ENCODE assay signal across 28 cellular contexts in genomic region chr1:239306426-239306825, GRCh38.
"Had no signal": no experiment of that assay in that cellular context is flagged by ENCODE, and none has a peak within 500 bp of the region (broad histone marks: within the 10 kb centered on the region; RNA-seq: fewer than 3 reads in every experiment).

No MANE protein-coding gene starts in this region.

- H3K27ac ChIP-seq: brain microvascular endothelial cell, KMS-11, Peyer's patch, SJSA1, WERI-Rb-1 had no signal

- DNase-seq: activated CD4-positive, alpha-beta T cell treated with anti-CD3 and anti-CD28 coated beads for 1 hour; activated CD4-positive, alpha-beta T cell treated with anti-CD3 and anti-CD28 coated beads for 48 hours; activated CD4-positive, CD25-positive, alpha-beta regulatory T cell; activated CD8-positive, alpha-beta T cell treated with anti-CD3 and anti-CD28 coated beads for 36 hours; activated effector memory CD4-positive, alpha-beta T cell treated with anti-CD3 and anti-CD28 coated beads, Interleukin-2, amount 50 U/mL, for 16 hours; activated naive CD4-positive, alpha-beta T cell; activated naive CD4-positive, alpha-beta T cell treated with anti-CD3 and anti-CD28 coated beads, Interleukin-2, amount 50 U/mL, for 16 hours; activated naive CD8-positive, alpha-beta T cell treated with anti-CD3 and anti-CD28 coated beads for 36 hours; activated T-cell treated with anti-CD3 and anti-CD28 coated beads, Interleukin-2, amount 50 U/mL, for 1 hour; activated T-cell treated with anti-CD3 and anti-CD28 coated beads, Interleukin-2, amount 50 U/mL, for 72 hours; amniotic stem cell; aorta; brain microvascular endothelial cell; central memory CD4-positive, alpha-beta T cell; NCI-H187 treated with DMSO at 0.1 percent for 48 hours; NCI-H2171 treated with DMSO at 0.1 percent for 48 hours; NCI-H2227 treated with DMSO at 0.1 percent for 48 hours; NCI-H446; NCI-H524 treated with DMSO at 0.1 percent for 48 hours; NCI-H774; Peyer's patch; RPMI8226; SHP77 treated with DMSO at 0.1 percent for 48 hours; T1000; WERI-Rb-1 had no signal

- H3K4me3 ChIP-seq: Peyer's patch, SJSA1 had no signal

- ATAC-seq: activated CD8-positive, alpha-beta T cell treated with anti-CD3 and anti-CD28 coated beads for 36 hours; activated T-cell treated with anti-CD3 and anti-CD28 coated beads, Interleukin-2, amount 50 U/mL, for 72 hours; activated T-helper 17 cell treated with anti-CD3 and anti-CD28 coated beads, Interleukin-2, amount 50 U/mL, for 72 hours had no signal

- H3K4me1 ChIP-seq: Peyer's patch, SJSA1 had no signal

- H3K27me3 ChIP-seq: brain microvascular endothelial cell, Peyer's patch, SJSA1 had no signal

- H3K9ac ChIP-seq: KMS-11 had no signal

- H3K36me3 ChIP-seq: brain microvascular endothelial cell, Peyer's patch, SJSA1, WERI-Rb-1 had no signal

- H3K9me3 ChIP-seq: Peyer's patch had no signal

- H3K4me2 ChIP-seq: KMS-11 had no signal
